ENCODE assay signal across 21 cellular contexts in genomic region chr1:25026304-25026703, GRCh38.
"Had no signal": no experiment of that assay in that cellular context is flagged by ENCODE, and none has a peak within 500 bp of the region (broad histone marks: within the 10 kb centered on the region; RNA-seq: fewer than 3 reads in every experiment).

No MANE protein-coding gene starts in this region.

- ATAC-seq: heart right ventricle; naive thymus-derived CD4-positive, alpha-beta T cell; psoas muscle; right cardiac atrium had no signal

- H3K27ac ChIP-seq: ascending aorta, breast epithelium, heart right ventricle, neural progenitor cell, ovary, psoas muscle, stomach, testis had no signal

- H3K27ac Mint-ChIP-seq: neural progenitor cell; T-helper 2 cell treated with Interferon-gamma antibody and Interleukin-4, amounts not matched to agents 5 μg/mL and 100 μg/mL, for 36 hours; type B pancreatic cell had no signal

- H3K9me3 ChIP-seq: ascending aorta, breast epithelium, heart right ventricle, ovary, psoas muscle, stomach, testis had no signal

- H3K4me2 ChIP-seq: neural progenitor cell had no signal

- H3K4me3 Mint-ChIP-seq: activated naive CD4-positive, alpha-beta T cell treated with anti-CD3 and anti-CD28 coated beads, Interleukin-2, amount 10 ng/mL, durations not matched to agents 7 days and 5 days; neural progenitor cell; T-helper 2 cell treated with Interferon-gamma antibody and Interleukin-4, amounts not matched to agents 5 μg/mL and 100 μg/mL, for 36 hours; type B pancreatic cell had no signal

- H3K27me3 ChIP-seq: ascending aorta, neural progenitor cell, ovary, testis had no signal

- H3K36me3 ChIP-seq: ascending aorta, breast epithelium, heart right ventricle, neural progenitor cell, ovary, stomach had no signal

- DNase-seq: activated CD4-positive, alpha-beta T cell treated with anti-CD3 and anti-CD28 coated beads for 48 hours; activated CD4-positive, CD25-positive, alpha-beta regulatory T cell; activated naive CD4-positive, alpha-beta T cell treated with anti-CD3 and anti-CD28 coated beads, Interleukin-2, amount 10 ng/mL, durations not matched to agents 7 days and 5 days; activated T-cell treated with anti-CD3 and anti-CD28 coated beads for 4 hours; cortex of kidney; effector CD4-positive, alpha-beta T cell; heart right ventricle; mesendoderm; naive thymus-derived CD4-positive, alpha-beta T cell; ovary; right cardiac atrium; stimulated activated CD4-positive, alpha-beta T cell treated with anti-CD3 and anti-CD28 coated beads, Interleukin-2, amount 100 ng/mL, for 24 hours; stomach; testis had no signal

- H3K36me3 Mint-ChIP-seq: neural progenitor cell, type B pancreatic cell had no signal

- H3K9me3 Mint-ChIP-seq: activated naive CD4-positive, alpha-beta T cell treated with anti-CD3 and anti-CD28 coated beads, Interleukin-2, amount 10 ng/mL, durations not matched to agents 7 days and 5 days; activated T-helper 2 cell treated with anti-CD3 and anti-CD28 coated beads, Interferon-gamma antibody, Interleukin-2, Interleukin-4, amounts not matched to agents 10 μg/mL and 5 μg/mL and 100 μg/mL, durations not matched to agents 14 hours and 24 hours and 36 hours; neural progenitor cell; T-helper 2 cell treated with Interferon-gamma antibody and Interleukin-4, amounts not matched to agents 5 μg/mL and 100 μg/mL, for 36 hours; type B pancreatic cell had no signal

- H3K4me3 ChIP-seq: ascending aorta, breast epithelium, heart right ventricle, neural progenitor cell, ovary, psoas muscle, stomach, testis had no signal

- H2AFZ ChIP-seq: neural progenitor cell had no signal

- H3K27me3 Mint-ChIP-seq: naive thymus-derived CD4-positive, alpha-beta T cell had no signal

- H3K4me1 ChIP-seq: ascending aorta, breast epithelium, psoas muscle, testis had no signal

- H3K9ac ChIP-seq: neural progenitor cell had no signal
